ENCODE assay signal across 2 cellular contexts in genomic region chr2:64542071-64543005, GRCh38.
TF ChIP-seq lines count a peak whose summit lies in the region.

No MANE protein-coding gene starts in this region.

TF ChIP-seq in IMR-90, 13 proteins besides CTCF, POLR2A, EP300 and RAD21:
- TF ChIP-seq, protein P1, sequence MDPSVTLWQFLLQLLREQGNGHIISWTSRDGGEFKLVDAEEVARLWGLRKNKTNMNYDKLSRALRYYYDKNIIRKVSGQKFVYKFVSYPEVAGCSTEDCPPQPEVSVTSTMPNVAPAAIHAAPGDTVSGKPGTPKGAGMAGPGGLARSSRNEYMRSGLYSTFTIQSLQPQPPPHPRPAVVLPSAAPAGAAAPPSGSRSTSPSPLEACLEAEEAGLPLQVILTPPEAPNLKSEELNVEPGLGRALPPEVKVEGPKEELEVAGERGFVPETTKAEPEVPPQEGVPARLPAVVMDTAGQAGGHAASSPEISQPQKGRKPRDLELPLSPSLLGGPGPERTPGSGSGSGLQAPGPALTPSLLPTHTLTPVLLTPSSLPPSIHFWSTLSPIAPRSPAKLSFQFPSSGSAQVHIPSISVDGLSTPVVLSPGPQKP (IDR thresholded peaks at IDR 0.05; ENCODE audit: borderline replicate concordance, low read depth, low read length), result no peak
- TF ChIP-seq MAFK (IDR thresholded peaks at IDR 0.05; ENCODE audit: low read depth, low read length) (peak; percentile 62), MXI1 (IDR thresholded peaks at IDR 0.05; ENCODE audit: borderline replicate concordance, low read depth, low read length) (no peak)
TF ChIP-seq in IMR-90: peak in this region for 1.

TF ChIP-seq in WTC11, 78 proteins besides CTCF, POLR2A, EP300 and RAD21:
- TF ChIP-seq TP53 (CRISPR knock-in tag; IDR thresholded peaks at IDR 0.05) (no peak), NFE2L1 (CRISPR knock-in tag; IDR thresholded peaks at IDR 0.05) (no peak), IRF2 (CRISPR knock-in tag; IDR thresholded peaks at IDR 0.05; ENCODE audit: borderline replicate concordance, low read depth) (no peak), ZNF121 (CRISPR knock-in tag; IDR thresholded peaks at IDR 0.05) (no peak), ZBTB21 (CRISPR knock-in tag; IDR thresholded peaks at IDR 0.05; ENCODE audit: borderline replicate concordance) (no peak), ELF4 (CRISPR knock-in tag; IDR thresholded peaks at IDR 0.05; ENCODE audit: low read depth) (no peak), KAT7 (CRISPR knock-in tag; IDR thresholded peaks at IDR 0.05; ENCODE audit: borderline replicate concordance) (no peak)
TF ChIP-seq in WTC11: peak in this region for 0.
